ENCODE assay signal across 8 cellular contexts in genomic region chr22:28799125-28799833, GRCh38. TPM values are rescaled to one million over a fixed set of nuclear protein-coding genes. Genes with fewer than 3 reads are reported as not detected.
DNase-seq lines count a peak whose midpoint lies in the region; ATAC-seq lines count a peak whose summit lies in the region.

No MANE protein-coding gene starts in this region.

- intact Hi-C loops in activated CD4-positive, alpha-beta T cell treated with anti-CD3 and anti-CD28 coated beads, Interleukin-2, amount 10 ng/mL, durations not matched to agents 24 days and 14 days (cut with micrococcal nuclease), result loop anchor here (1.0 to 2.0 kb wide), 5 partner anchors 14 to 396 kb away; no protein-coding TSS in a partner anchor

- H3K27me3 Mint-ChIP-seq in activated CD4-positive, alpha-beta T cell treated with anti-CD3 and anti-CD28 coated beads, Interleukin-2, amount 10 ng/mL, durations not matched to agents 24 days and 14 days, result no peaks in the 10 kb centered on the region
- H3K27me3 Mint-ChIP-seq in naive B cell, result no peaks in the 10 kb centered on the region

- peaks cover 50% of the 10 kb centered on the region for H3K4me1 Mint-ChIP-seq in activated CD4-positive, alpha-beta T cell treated with anti-CD3 and anti-CD28 coated beads, Interleukin-2, amount 10 ng/mL, durations not matched to agents 24 days and 14 days
- H3K4me1 Mint-ChIP-seq in naive B cell, result peaks cover 21 to 58% (median 45%) of the 10 kb centered on the region in 3 donors

- H3K9me3 Mint-ChIP-seq in activated CD4-positive, alpha-beta T cell treated with anti-CD3 and anti-CD28 coated beads, Interleukin-2, amount 10 ng/mL, durations not matched to agents 24 days and 14 days, result no peaks in the 10 kb centered on the region
- H3K9me3 Mint-ChIP-seq in naive B cell, result no peaks in the 10 kb centered on the region

- ATAC-seq in esophagus mucosa, result peak; percentile 79
- ATAC-seq in naive B cell (ENCODE audit: low read depth in 2 of 2), result no peak

- DNase-seq in NCI-H2227 (lab: John Stamatoyannopoulos, UW; ENCODE audit: unreplicated experiment) (peak; percentile 35), NCI-H2227 treated with DMSO at 0.1 percent for 48 hours (lab: John Stamatoyannopoulos, UW) (no peak), LHCN-M2 (ENCODE audit: low read depth) (peak; percentile 81), naive B cell (no peak), NCI-H2081 treated with DMSO at 0.1 percent for 48 hours (lab: John Stamatoyannopoulos, UW) (no peak)
- peak; percentile 75 for DNase-seq in activated CD4-positive, alpha-beta T cell treated with anti-CD3 and anti-CD28 coated beads, Interleukin-2, amount 10 ng/mL, durations not matched to agents 24 days and 14 days
- no peak for DNase-seq in central memory CD4-positive, alpha-beta T cell

- H3K27ac Mint-ChIP-seq in activated CD4-positive, alpha-beta T cell treated with anti-CD3 and anti-CD28 coated beads, Interleukin-2, amount 10 ng/mL, durations not matched to agents 24 days and 14 days, result peak overlapping the region; percentile 95
- peak overlapping the region; percentile 56 to 99 (median 95) for H3K27ac Mint-ChIP-seq in naive B cell

- peak overlapping the region; percentile 89 for H3K4me3 Mint-ChIP-seq in activated CD4-positive, alpha-beta T cell treated with anti-CD3 and anti-CD28 coated beads, Interleukin-2, amount 10 ng/mL, durations not matched to agents 24 days and 14 days
- H3K4me3 Mint-ChIP-seq in naive B cell, result peak overlapping the region; percentile 89 to 99 (median 98)

- H3K36me3 Mint-ChIP-seq in activated CD4-positive, alpha-beta T cell treated with anti-CD3 and anti-CD28 coated beads, Interleukin-2, amount 10 ng/mL, durations not matched to agents 24 days and 14 days (ENCODE audit: low read depth), result peaks cover 62% of the 10 kb centered on the region
- H3K36me3 Mint-ChIP-seq in naive B cell, result peaks cover 0 to 2% of the 10 kb centered on the region in 2 donors

RNA-seq across cellular contexts. Expression of gene XBP1, which starts 1.1 kb away (rescaled TPM):
- total RNA-seq in LHCN-M2 (2014; rRNA removed), result 83.4 and 91.2 TPM in 2 replicates
- 53.9 TPM for polyA plus RNA-seq in LHCN-M2 (2012)
- total RNA-seq in activated CD4-positive, alpha-beta T cell treated with anti-CD3 and anti-CD28 coated beads, Interleukin-2, amount 10 ng/mL, durations not matched to agents 24 days and 14 days, result 133 and 135 TPM in 2 replicates
- total RNA-seq in esophagus mucosa, result 107 TPM
- polyA plus RNA-seq in naive B cell (ENCODE audit: low read depth in 6 of 6), result 100 to 1,000 TPM in 1 of 6 donors, 10 to 100 TPM in 5; 64.0 to 138 (median 75.1) TPM

RNA-seq across cellular contexts. Expression of gene CCDC117, which starts 26.8 kb away (rescaled TPM):
- total RNA-seq in LHCN-M2 (2014; rRNA removed) (18.3 and 20.5 TPM in 2 replicates), esophagus mucosa (8.5 TPM)
- polyA plus RNA-seq in LHCN-M2 (2012), result 5.0 TPM
- 41.2 and 47.7 TPM in 2 replicates for total RNA-seq in activated CD4-positive, alpha-beta T cell treated with anti-CD3 and anti-CD28 coated beads, Interleukin-2, amount 10 ng/mL, durations not matched to agents 24 days and 14 days
- polyA plus RNA-seq in naive B cell (ENCODE audit: low read depth in 6 of 6), result 10 to 100 TPM in 5 of 6 donors, 1 to 10 TPM in 1; 9.9 to 30.0 (median 19.5) TPM

RNA-seq across cellular contexts. Expression of gene HSCB, which starts 57.4 kb away (rescaled TPM):
- total RNA-seq in LHCN-M2 (2014; rRNA removed), result 23.9 and 26.2 TPM in 2 replicates
- 15.0 TPM for polyA plus RNA-seq in LHCN-M2 (2012)
- total RNA-seq in activated CD4-positive, alpha-beta T cell treated with anti-CD3 and anti-CD28 coated beads, Interleukin-2, amount 10 ng/mL, durations not matched to agents 24 days and 14 days, result 12.8 and 14.1 TPM in 2 replicates
- 10.9 TPM for total RNA-seq in esophagus mucosa
- polyA plus RNA-seq in naive B cell (ENCODE audit: low read depth in 6 of 6), result 10 to 100 TPM; 14.7 to 23.6 (median 15.7) TPM

RNA-seq across cellular contexts. Expression of gene CHEK2, which starts 57.7 kb away (rescaled TPM):
- total RNA-seq in LHCN-M2 (2014; rRNA removed) (25.8 and 34.5 TPM in 2 replicates), esophagus mucosa (14.9 TPM)
- polyA plus RNA-seq in LHCN-M2 (2012), result 7.7 TPM
- total RNA-seq in activated CD4-positive, alpha-beta T cell treated with anti-CD3 and anti-CD28 coated beads, Interleukin-2, amount 10 ng/mL, durations not matched to agents 24 days and 14 days, result 29.8 and 32.7 TPM in 2 replicates
- polyA plus RNA-seq in naive B cell (ENCODE audit: low read depth in 6 of 6), result 10 to 100 TPM; 16.0 to 75.9 (median 21.9) TPM

Comparison
In these comparisons a context has a peak if more than half of its experiments do, and no peak if none do; other contexts are left out.
1. DNase-seq: peak in NCI-H2227 (single experiment), LHCN-M2 (single experiment) and activated CD4-positive, alpha-beta T cell treated with anti-CD3 and anti-CD28 coated beads, Interleukin-2, amount 10 ng/mL, durations not matched to agents 24 days and 14 days (single experiment); none in NCI-H2227 treated with DMSO at 0.1 percent for 48 hours (single experiment), naive B cell (single experiment), NCI-H2081 treated with DMSO at 0.1 percent for 48 hours (single experiment) and central memory CD4-positive, alpha-beta T cell (single experiment).